17 cellular contexts compared by ENCODE assay signal in the genomic region with DNA sequence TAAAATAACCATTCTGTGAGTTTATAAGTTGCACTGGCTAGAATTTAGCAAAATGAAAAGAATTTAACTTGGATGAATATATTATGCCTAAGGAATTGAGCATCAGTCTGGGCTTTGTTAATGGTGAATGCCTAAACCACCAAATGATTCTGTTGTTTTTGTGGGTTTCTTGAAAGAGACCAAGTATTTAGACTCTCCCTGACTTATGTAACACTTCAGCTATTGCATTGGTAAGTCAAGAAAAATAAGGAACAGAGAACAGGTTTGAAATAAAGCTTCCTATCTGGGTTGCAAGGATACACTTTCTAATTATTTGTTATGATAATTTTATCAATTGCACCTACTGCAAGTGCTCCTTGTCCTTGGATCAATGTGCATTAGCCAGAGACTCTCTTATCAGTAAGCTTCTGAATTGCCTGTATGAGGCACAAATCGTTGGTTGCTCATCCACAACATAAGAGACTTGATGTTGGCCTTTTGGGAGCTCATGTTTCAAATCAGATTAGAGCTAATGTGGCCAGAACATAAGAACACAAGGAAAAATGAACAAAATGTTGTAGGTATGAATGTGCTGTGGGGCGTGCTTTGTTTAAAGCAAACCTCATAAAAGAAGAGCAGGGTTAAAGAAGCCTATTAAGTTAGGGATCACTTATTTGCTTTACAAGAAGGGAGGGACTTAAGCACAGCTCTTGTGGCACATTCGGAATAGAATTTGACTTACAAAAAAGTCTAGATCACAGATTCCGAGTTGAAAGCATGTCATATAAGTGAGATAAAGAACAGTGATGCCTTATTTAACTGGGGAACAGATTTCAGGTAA. TPM values are rescaled to one million over a fixed set of nuclear protein-coding genes. Genes with fewer than 3 reads are reported as not detected.
DNase-seq lines count a peak whose midpoint lies in the region; ATAC-seq and TF ChIP-seq lines count a peak whose summit lies in the region.
"Had no signal": no experiment of that assay in that cellular context is flagged by ENCODE, and none has a peak within 500 bp of the region (broad histone marks: within the 10 kb centered on the region; RNA-seq: fewer than 3 reads in every experiment).

No MANE protein-coding gene starts in this region.

- peak; percentile 18 for DNase-seq in AG09309 (ENCODE audit: low read depth)
- peak; percentile 26 for DNase-seq in GM23248
- DNase-seq in OCI-M1 (lab: John Stamatoyannopoulos, UW) = peak; percentile 21
- DNase-seq in fibroblast of peridontal ligament (ENCODE audit: extremely low read depth) = peak; percentile 72
- DNase-seq in nephron progenitor cell = no peak
- DNase-seq in right cardiac atrium = no peak
- DNase-seq in GM20000 (ENCODE audit: low spot score) = no peak
- DNase-seq: activated CD4-positive, alpha-beta T cell treated with anti-CD3 and anti-CD28 coated beads for 36 hours; lower lobe of right lung; NCI-H1092 treated with DMSO at 0.1 percent for 48 hours; NCI-H510A treated with DMSO at 0.1 percent for 48 hours; stimulated activated CD4-positive, alpha-beta T cell treated with anti-CD3 and anti-CD28 coated beads, Interleukin-2, amount 100 ng/mL, for 48 hours had no signal

- H3K27me3 ChIP-seq in GM23248 (replicated peaks; ENCODE audit: insufficient read depth) (no peaks in the 10 kb centered on the region), right cardiac atrium (ENCODE audit: control insufficient read depth, insufficient read depth) (no peaks in the 10 kb centered on the region)

- H3K27ac Mint-ChIP-seq in nephron progenitor cell = no peak overlapping the region
- H3K27ac Mint-ChIP-seq: activated CD4-positive, alpha-beta T cell treated with anti-CD3 and anti-CD28 coated beads for 36 hours; activated naive CD8-positive, alpha-beta T cell; T-helper 1 cell treated with Interleukin-12 subunit alpha and Interleukin-12 subunit beta and Interleukin-4 antibody, amounts not matched to agents 30 μg/mL and 1 μg/mL, for 36 hours had no signal

- H3K4me3 Mint-ChIP-seq in nephron progenitor cell = no peak overlapping the region
- H3K4me3 Mint-ChIP-seq: activated CD4-positive, alpha-beta T cell treated with anti-CD3 and anti-CD28 coated beads for 36 hours; activated naive CD8-positive, alpha-beta T cell; central memory CD8-positive, alpha-beta T cell; nephron; T-helper 1 cell treated with Interleukin-12 subunit alpha and Interleukin-12 subunit beta and Interleukin-4 antibody, amounts not matched to agents 30 μg/mL and 1 μg/mL, for 36 hours had no signal

- H3K27me3 Mint-ChIP-seq in nephron progenitor cell (ENCODE audit: low read depth, poor library complexity) = peaks cover 10% of the 10 kb centered on the region
- H3K27me3 Mint-ChIP-seq: activated CD4-positive, alpha-beta T cell treated with anti-CD3 and anti-CD28 coated beads for 36 hours; activated naive CD8-positive, alpha-beta T cell; central memory CD8-positive, alpha-beta T cell had no signal

- peaks cover 97% of the 10 kb centered on the region for H3K79me2 ChIP-seq in GM23248 (ENCODE audit: insufficient read depth)

- WGBS in GM23248 (ENCODE audit: low coverage in 1 of 2, low lambda C conversion rate in 2 of 2, missing lambda C conversion rate in 2 of 2), 2 experiments = 67 to 69% methylated on average over 4 of the region's 4 CpGs
- WGBS in right cardiac atrium = 76% methylated on average over 4 of the region's 4 CpGs

- no peak overlapping the region for H2AFZ ChIP-seq in GM23248

- H3K27ac ChIP-seq in GM23248 = no peak overlapping the region
- H3K27ac ChIP-seq in right cardiac atrium (ENCODE audit: low read length) = no peak overlapping the region
- H3K27ac ChIP-seq: lower lobe of right lung had no signal

- in situ Hi-C loops in GM23248 (cut with MboI) = no loop called here

- no peak for TF ChIP-seq CTCF in AG09309 (IDR thresholded peaks at IDR 0.05; ENCODE audit: control insufficient read depth, insufficient read depth, low read depth, low read length, missing control alignments)
- no peak for TF ChIP-seq CTCF in nephron progenitor cell (IDR thresholded peaks at IDR 0.05)
- no peak for TF ChIP-seq CTCF in GM20000 (IDR thresholded peaks at IDR 0.05; ENCODE audit: extremely low read depth, missing control alignments)

- intact Hi-C loops in right cardiac atrium (cut with DNase I) = no loop called here

- no peaks in the 10 kb centered on the region for H3K36me3 Mint-ChIP-seq in nephron progenitor cell (ENCODE audit: low read depth)

- ATAC-seq in GM19395 (IDR thresholded peaks at IDR 0.05; ENCODE audit: unreplicated experiment) (no peak), right cardiac atrium (no peak)
- ATAC-seq: activated CD4-positive, alpha-beta T cell treated with anti-CD3 and anti-CD28 coated beads for 36 hours; lower lobe of right lung had no signal

- H3K4me3 ChIP-seq in AG09309 (ENCODE audit: control insufficient read depth, low read depth, low read length) (no peak overlapping the region), GM23248 (no peak overlapping the region), right cardiac atrium (ENCODE audit: low read length) (no peak overlapping the region)
- H3K4me3 ChIP-seq: lower lobe of right lung had no signal

- H3K4me1 ChIP-seq in GM23248 (ENCODE audit: insufficient read depth) = peaks cover 10% of the 10 kb centered on the region; the same call in 1 of the 2 replicates
- H3K4me1 ChIP-seq in right cardiac atrium (ENCODE audit: control insufficient read depth, insufficient read depth, low read length) = peaks cover 11% of the 10 kb centered on the region

- H3K4me2 ChIP-seq in GM23248 (ENCODE audit: unreplicated experiment) = no peak overlapping the region

- no peaks in the 10 kb centered on the region for H4K20me1 ChIP-seq in GM23248 (ENCODE audit: insufficient read depth)

- no peaks in the 10 kb centered on the region for H3K9me2 ChIP-seq in GM23248 (ENCODE audit: insufficient read depth)

- peaks cover 31% of the 10 kb centered on the region for H3K4me1 Mint-ChIP-seq in nephron progenitor cell
- H3K4me1 Mint-ChIP-seq: activated CD4-positive, alpha-beta T cell treated with anti-CD3 and anti-CD28 coated beads for 36 hours had no signal

- H3K9me3 ChIP-seq in GM23248 (ENCODE audit: low read depth) = no peaks in the 10 kb centered on the region
- no peaks in the 10 kb centered on the region for H3K9me3 ChIP-seq in right cardiac atrium (ENCODE audit: control insufficient read depth, low read length)
- H3K9me3 ChIP-seq: lower lobe of right lung had no signal

- no peaks in the 10 kb centered on the region for H3K9me3 Mint-ChIP-seq in nephron progenitor cell
- H3K9me3 Mint-ChIP-seq: central memory CD8-positive, alpha-beta T cell; nephron; T-helper 1 cell treated with Interleukin-12 subunit alpha and Interleukin-12 subunit beta and Interleukin-4 antibody, amounts not matched to agents 30 μg/mL and 1 μg/mL, for 36 hours had no signal

- H3F3A ChIP-seq in GM23248 (ENCODE audit: insufficient read depth) = no peaks in the 10 kb centered on the region

- H3K9ac ChIP-seq in GM23248 = no peak overlapping the region

- H3K36me3 ChIP-seq in GM23248 (ENCODE audit: low read depth) = no peaks in the 10 kb centered on the region
- H3K36me3 ChIP-seq: lower lobe of right lung had no signal

RNA-seq across cellular contexts. Expression of gene PRKCE, which starts 37.2 kb away (rescaled TPM):
- total RNA-seq in GM23248 (2014; rRNA removed; shearing (Covaris generic)) = 5.9 and 15.7 TPM in 2 replicates
- polyA plus RNA-seq in GM23248 (2016; fragmentation: Nextera tagmentation; extraction: Ambion mirVana) (7.0 TPM in 2 replicates), right cardiac atrium (5.5 TPM)
- 10 to 100 TPM; 17.0 to 19.7 (median 19.1) TPM for total RNA-seq in right cardiac atrium

Comparison
In these comparisons a context has a peak if more than half of its experiments do, and no peak if none do; other contexts are left out.
1. DNase-seq: peak in AG09309 (single experiment), GM23248 (single experiment), OCI-M1 (single experiment) and fibroblast of peridontal ligament (single experiment); none in nephron progenitor cell (single experiment), right cardiac atrium (0 of 3) and GM20000 (single experiment).